8 cellular contexts compared by ENCODE assay signal in the genomic region with DNA sequence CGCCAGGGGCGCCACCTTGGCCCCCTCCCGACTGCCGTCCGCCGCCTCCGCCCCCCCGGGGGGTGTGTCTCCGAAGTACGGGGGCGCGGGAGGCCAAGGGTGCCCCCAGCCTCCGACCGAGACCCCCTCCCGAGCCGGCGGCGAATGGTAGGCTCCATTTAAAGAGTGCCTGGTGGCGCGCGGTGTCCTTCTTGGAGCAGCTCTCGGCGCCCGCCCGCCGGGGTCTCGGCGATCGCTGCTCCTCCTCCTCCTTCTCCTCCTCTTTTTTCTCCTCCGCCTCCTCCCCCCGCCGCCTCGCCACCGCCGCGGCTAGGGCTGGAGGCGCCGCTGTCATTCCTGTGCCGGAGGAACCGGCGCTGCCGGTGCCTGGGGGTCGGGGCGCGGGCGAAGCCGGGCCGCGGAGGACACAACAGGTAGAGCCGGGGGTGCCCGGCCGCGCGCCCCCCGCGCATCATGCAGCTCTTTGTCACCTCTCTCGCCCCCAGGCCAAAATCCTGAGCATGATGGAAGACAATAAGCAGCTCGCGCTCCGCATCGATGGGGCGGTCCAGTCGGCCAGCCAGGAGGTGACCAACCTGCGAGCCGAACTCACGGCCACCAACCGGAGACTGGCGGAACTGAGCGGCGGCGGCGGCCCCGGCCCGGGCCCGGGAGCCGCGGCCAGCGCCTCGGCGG. TPM values are rescaled to one million over a fixed set of nuclear protein-coding genes. Genes with fewer than 3 reads are reported as not detected.
DNase-seq lines count a peak whose midpoint lies in the region; ATAC-seq and TF ChIP-seq lines count a peak whose summit lies in the region.

TSS of gene KAZN (plus strand) at position 188 of the 675 bp plus-strand sequence.

- peak within 1 kb of the TSS; percentile 80 for H3K4me2 ChIP-seq in osteoblast (ENCODE audit: insufficient read depth, low read length)

- no peaks in the 10 kb centered on the region for H3K9me3 ChIP-seq in osteoblast (ENCODE audit: low read depth, low read length)

- H3K36me3 ChIP-seq in osteoblast (ENCODE audit: insufficient read depth, low read length), result no peaks in the 10 kb centered on the region

- H3K27me3 ChIP-seq in osteoblast (ENCODE audit: insufficient read depth, low read length), result peaks cover 52% of the 10 kb centered on the region

- H3K4me3 ChIP-seq in foreskin fibroblast (ENCODE audit: low read depth in 1 of 2, low read length in 2 of 2) (peak within 1 kb of the TSS; percentile 15 to 71), osteoblast (ENCODE audit: insufficient read depth, low read length) (peak within 1 kb of the TSS; percentile 72)

- H3K27ac ChIP-seq in osteoblast (ENCODE audit: low read depth, low read length), result no peak within 1 kb of the TSS

- peaks cover 4% of the 10 kb centered on the region for H3K4me1 ChIP-seq in osteoblast (ENCODE audit: insufficient read depth, low read length)

- no peaks in the 10 kb centered on the region for H3K79me2 ChIP-seq in osteoblast (ENCODE audit: insufficient read depth, low read length)

- TF ChIP-seq CTCF in foreskin fibroblast (IDR thresholded peaks at IDR 0.05; ENCODE audit: low read depth, low read length) (no peak), osteoblast (IDR thresholded peaks at IDR 0.05; ENCODE audit: extremely low read depth, low read depth, low read length) (no peak)

- no peaks in the 10 kb centered on the region for H4K20me1 ChIP-seq in osteoblast (ENCODE audit: insufficient read depth, low read length)

- DNase-seq in ELF-1 (ENCODE audit: low read depth, low spot score) (peak; percentile 90), NCI-H2227 (lab: John Stamatoyannopoulos, UW; ENCODE audit: unreplicated experiment) (peak; percentile 70), foreskin fibroblast (peak in 1 of 2 donors; percentile 26), osteoblast (ENCODE audit: insufficient read length, low spot score, missing footprints) (peak; percentile 86), SKM-1 (lab: John Stamatoyannopoulos, UW; ENCODE audit: unreplicated experiment) (no peak)
- DNase-seq in activated CD4-positive, alpha-beta T cell treated with anti-CD3 and anti-CD28 coated beads, Interleukin-2, amount 50 U/mL, for 4 hours, result no peak
- DNase-seq in activated effector memory CD4-positive, alpha-beta T cell treated with Interleukin-2 at 50 U/mL for 16 hours, result no peak

- ATAC-seq in HG02623 (IDR thresholded peaks at IDR 0.05; ENCODE audit: unreplicated experiment), result no peak

- H2AFZ ChIP-seq in osteoblast (ENCODE audit: low read length), result peak within 1 kb of the TSS; percentile 47

RNA-seq across cellular contexts. Expression of gene KAZN, which starts in this region (rescaled TPM):
- total RNA-seq in osteoblast, result 9.0 and 10.3 TPM in 2 replicates

Comparison
In these comparisons a context has a peak if more than half of its experiments do, and no peak if none do; other contexts are left out.
1. DNase-seq: peak in ELF-1 (single experiment), NCI-H2227 (single experiment) and osteoblast (single experiment); none in activated CD4-positive, alpha-beta T cell treated with anti-CD3 and anti-CD28 coated beads, Interleukin-2, amount 50 U/mL, for 4 hours (0 of 2), SKM-1 (single experiment) and activated effector memory CD4-positive, alpha-beta T cell treated with Interleukin-2 at 50 U/mL for 16 hours (single experiment).